8 cellular contexts compared by ENCODE assay signal in the genomic region with DNA sequence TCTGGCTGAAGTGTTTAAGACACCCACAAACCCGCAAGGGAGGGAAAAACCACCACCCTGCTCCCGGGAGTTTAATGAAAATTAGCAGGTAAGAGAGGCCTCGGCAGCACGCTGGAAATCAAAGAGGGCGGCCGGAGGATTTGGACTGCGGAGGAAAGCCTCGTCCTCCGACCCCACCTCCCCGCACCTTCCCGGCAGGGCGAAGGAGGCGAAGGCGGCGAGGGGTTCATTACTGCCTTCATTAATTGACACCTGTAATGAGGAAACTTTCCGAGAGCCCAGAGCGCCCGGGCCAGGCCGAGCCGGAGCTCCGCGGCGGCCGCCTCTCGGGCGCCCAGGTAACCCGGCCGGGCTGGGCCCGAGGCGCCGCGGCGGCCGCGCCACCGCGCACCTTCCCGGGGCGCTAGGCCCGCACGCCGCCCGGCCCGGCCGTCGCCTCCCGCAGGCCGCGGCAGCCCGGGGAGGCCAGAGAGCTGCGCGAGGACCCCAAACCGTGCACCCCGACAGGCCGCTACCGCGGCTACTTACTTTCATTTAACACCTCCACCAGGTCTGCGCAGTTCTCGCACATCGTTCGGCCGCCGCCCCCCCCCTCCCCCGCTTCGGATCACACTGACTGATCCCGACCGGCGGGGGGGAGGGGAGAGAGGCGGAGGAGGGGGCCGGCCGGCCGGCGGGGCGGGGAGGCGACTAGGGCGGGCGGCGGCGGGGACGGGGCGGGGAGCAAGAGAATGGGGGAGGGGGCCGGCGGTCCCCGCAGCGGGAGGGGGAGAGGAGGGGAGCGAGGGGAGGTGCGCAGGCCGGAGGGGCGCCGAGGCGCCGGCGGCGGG. TPM values are rescaled to one million over a fixed set of nuclear protein-coding genes. Genes with fewer than 3 reads are reported as not detected.
A peak's percentile ranks its signal among the peaks of the same experiment; 100 is the strongest.
DNase-seq lines count a peak whose midpoint lies in the region; ATAC-seq and TF ChIP-seq lines count a peak whose summit lies in the region.

No MANE protein-coding gene starts in this region.

- H3K9ac ChIP-seq in DND-41 (ENCODE audit: low read depth, low read length) (peak overlapping the region; percentile 92), GM23248 (peak overlapping the region; percentile 91)

- no peaks in the 10 kb centered on the region for H3K9me2 ChIP-seq in GM23248 (ENCODE audit: insufficient read depth)

- peak overlapping the region; percentile 90 to 93 (median 92) for H3K4me3 Mint-ChIP-seq in T-cell

- no peaks in the 10 kb centered on the region for H3K27me3 ChIP-seq in DND-41 (ENCODE audit: insufficient read depth, low read length, poor library complexity)
- H3K27me3 ChIP-seq in GM23248 (replicated peaks; ENCODE audit: insufficient read depth) = no peaks in the 10 kb centered on the region
- no peaks in the 10 kb centered on the region for H3K27me3 ChIP-seq in MG63
- H3K27me3 ChIP-seq in adrenal gland = no peaks in the 10 kb centered on the region
- H3K27me3 ChIP-seq in psoas muscle (ENCODE audit: insufficient read depth in 3 of 3, low read length in 2 of 3) = no peaks in the 10 kb centered on the region

- H3K4me1 ChIP-seq in DND-41 (ENCODE audit: insufficient read depth, low read length) (peaks cover 34% of the 10 kb centered on the region), GM23248 (ENCODE audit: insufficient read depth) (peaks cover 16% of the 10 kb centered on the region), adrenal gland (replicated peaks in 1 of 2) (peaks cover 9 to 36% of the 10 kb centered on the region in 2 donors), psoas muscle (peaks cover 32% of the 10 kb centered on the region)

- H4K20me1 ChIP-seq in DND-41 (ENCODE audit: insufficient read depth, low read length) = peaks cover 19% of the 10 kb centered on the region; the same call in 1 of the 2 replicates
- peaks cover 2% of the 10 kb centered on the region; the same call in 1 of the 2 replicates for H4K20me1 ChIP-seq in GM23248 (ENCODE audit: insufficient read depth)

- H3F3A ChIP-seq in GM23248 (ENCODE audit: insufficient read depth) = peaks cover 33% of the 10 kb centered on the region

- TF ChIP-seq CTCF in DND-41 (IDR thresholded peaks at IDR 0.05; ENCODE audit: borderline replicate concordance, extremely low read depth, low read length, poor library complexity, severe bottlenecking) (no peak), adrenal gland (IDR thresholded peaks at IDR 0.05) (no peak), psoas muscle (IDR thresholded peaks at IDR 0.05) (peak; percentile 4)

- no peaks in the 10 kb centered on the region for H3K9me3 Mint-ChIP-seq in T-cell

- H3K27me3 Mint-ChIP-seq in T-cell = no peaks in the 10 kb centered on the region

- no peaks in the 10 kb centered on the region for H3K36me3 Mint-ChIP-seq in T-cell

- H2AFZ ChIP-seq in DND-41 (ENCODE audit: low read depth, low read length) (peak overlapping the region; percentile 71), GM23248 (peak overlapping the region; percentile 73)

- ATAC-seq in DND-41 (ENCODE audit: insufficient read depth, low read depth) (peak; percentile 48), T-cell (replicated peaks in 1 of 4) (peak; percentile 39 to 48 (median 44)), left ventricle myocardium superior (peak; percentile 83), psoas muscle (peak; percentile 73 to 75 (median 74))

- CTCF ChIA-PET in T-cell (lab: Charles Lee) = interaction anchor here in 1 of 2 donors (0.7 kb wide), 1 partner anchor 44 kb away, joined by 3 read pairs; no protein-coding TSS in a partner anchor

- 1% methylated on average over 56 to 76 of the region's 94 CpGs for WGBS in GM23248 (ENCODE audit: low coverage in 1 of 2, low lambda C conversion rate in 2 of 2, missing lambda C conversion rate in 2 of 2), 2 experiments
- 0 to 1% (median 0%) methylated on average over 11 to 79 of the region's 94 CpGs for WGBS in adrenal gland, 4 donors
- 0 to 2% (median 1%) methylated on average over 48 to 88 of the region's 94 CpGs for WGBS in psoas muscle, 3 donors

- H3K36me3 ChIP-seq in DND-41 (ENCODE audit: insufficient read depth, low read length) = peaks cover 17% of the 10 kb centered on the region; the same call in 1 of the 2 replicates
- no peaks in the 10 kb centered on the region for H3K36me3 ChIP-seq in GM23248 (ENCODE audit: low read depth)
- H3K36me3 ChIP-seq in MG63 = peaks cover 29% of the 10 kb centered on the region
- H3K36me3 ChIP-seq in adrenal gland (replicated peaks in 1 of 2) = no peaks in the 10 kb centered on the region
- H3K36me3 ChIP-seq in psoas muscle (ENCODE audit: insufficient read depth in 1 of 2, low read depth in 1 of 2) = peaks cover 0 to 18% of the 10 kb centered on the region in 2 donors

- peak overlapping the region; percentile 92 to 96 for H3K27ac Mint-ChIP-seq in T-cell

- DNase-seq in DND-41 = peak; percentile 83
- DNase-seq in GM23248 = peak; percentile 88
- peak; percentile 86 for DNase-seq in MG63
- peak in 33 of 34 experiments; percentile 50 to 79 (median 67) for DNase-seq in T-cell
- DNase-seq in adrenal gland = peak; percentile 89 to 96 (median 91)
- DNase-seq in left ventricle myocardium superior = peak; percentile 92
- peak; percentile 92 to 94 for DNase-seq in psoas muscle
- peak; percentile 89 for DNase-seq in ureter (ENCODE audit: low spot score)

- peak overlapping the region; percentile 70 for H3K27ac ChIP-seq in DND-41 (ENCODE audit: low read length)
- peak overlapping the region; percentile 66 for H3K27ac ChIP-seq in GM23248
- peak overlapping the region; percentile 64 to 99 (median 98) for H3K27ac ChIP-seq in adrenal gland
- peak overlapping the region; percentile 99 for H3K27ac ChIP-seq in psoas muscle

- POLR2A ChIA-PET in T-cell (lab: Charles Lee) = interaction anchor here (0.6 to 1.0 kb wide), 2 partner anchors 68 to 73 kb away, joined by 4 to 5 read pairs; partner anchors contain the start of gene XPO1 (in 1 of the 2)

- H3K79me2 ChIP-seq in DND-41 (ENCODE audit: insufficient read depth, low read length) (peaks cover 67% of the 10 kb centered on the region), GM23248 (ENCODE audit: insufficient read depth) (peaks cover 80% of the 10 kb centered on the region)

- peaks cover 35 to 45% (median 43%) of the 10 kb centered on the region in 3 donors for H3K4me1 Mint-ChIP-seq in T-cell

- in situ Hi-C loops in GM23248 (cut with MboI) = no loop called here

- peak overlapping the region; percentile 80 to 94 for H3K4me3 ChIP-seq in DND-41 (ENCODE audit: low read depth in 1 of 2, low read length in 2 of 2)
- H3K4me3 ChIP-seq in GM23248 = peak overlapping the region; percentile 89
- peak overlapping the region; percentile 77 for H3K4me3 ChIP-seq in MG63
- peak overlapping the region in 3 of 4 donors; percentile 48 to 85 (median 72) for H3K4me3 ChIP-seq in adrenal gland
- H3K4me3 ChIP-seq in psoas muscle = peak overlapping the region; percentile 94

- no peak for TF ChIP-seq POLR2A in adrenal gland (IDR thresholded peaks at IDR 0.05)

- H3K4me2 ChIP-seq in DND-41 (ENCODE audit: insufficient read depth, low read length) (peak overlapping the region; percentile 79), GM23248 (ENCODE audit: unreplicated experiment) (peak overlapping the region; percentile 97)

- intact Hi-C loops in adrenal gland (cut with DNase I) (no loop called here), left ventricle myocardium superior (cut with micrococcal nuclease) (no loop called here), psoas muscle (cut with DNase I) (loop anchor here in 1 of 2 donors (5.0 to 10.0 kb wide), 2 partner anchors 67 to 586 kb away; partner anchors contain the start of genes REL and XPO1)

- H3K9me3 ChIP-seq in DND-41 (ENCODE audit: insufficient read depth, low read length, severe bottlenecking) = no peaks in the 10 kb centered on the region
- H3K9me3 ChIP-seq in GM23248 (ENCODE audit: low read depth) = no peaks in the 10 kb centered on the region
- no peaks in the 10 kb centered on the region for H3K9me3 ChIP-seq in MG63
- H3K9me3 ChIP-seq in adrenal gland (replicated peaks in 1 of 3) = no peaks in the 10 kb centered on the region
- H3K9me3 ChIP-seq in psoas muscle = no peaks in the 10 kb centered on the region

RNA-seq across cellular contexts. Expression of gene USP34, which starts 0.6 kb away (rescaled TPM):
- total RNA-seq in GM23248 (2014; rRNA removed; shearing (Covaris generic)) = 77.6 and 90.5 TPM in 2 replicates
- polyA plus RNA-seq in GM23248 (2016; fragmentation: Nextera tagmentation; extraction: Ambion mirVana) (27.1 and 34.5 TPM in 2 replicates), adrenal gland (100 to 1,000 TPM in 1 of 3 donors, 10 to 100 TPM in 2; 78.1 to 109 (median 85.5) TPM), psoas muscle (10 to 100 TPM; 40.2 to 66.7 (median 56.8) TPM)
- 26.1 and 34.2 TPM in 2 replicates for total RNA-seq in MG63 (2014; rRNA removed; shearing (Covaris generic); ENCODE audit: low replicate concordance)
- total RNA-seq in T-cell (100 to 1,000 TPM; 118 to 193 (median 132) TPM), adrenal gland (100 to 1,000 TPM in 4 of 8 donors, 10 to 100 TPM in 4; 80.0 to 163 (median 99.2) TPM), left ventricle myocardium superior (39.8 TPM), psoas muscle (10 to 100 TPM; 49.8 to 71.5 (median 53.7) TPM), ureter (152 TPM)

Comparison
In these comparisons a context has a peak if more than half of its experiments do, and no peak if none do; other contexts are left out.
1. Peak in every context shown above with its lines: DNase-seq, ATAC-seq, H3K4me3 ChIP-seq and H3K27ac ChIP-seq.